ENCODE assay signal across 18 cellular contexts in genomic region chr3:64756587-64756986, GRCh38.
"Had no signal": no experiment of that assay in that cellular context is flagged by ENCODE, and none has a peak within 500 bp of the region (broad histone marks: within the 10 kb centered on the region; RNA-seq: fewer than 3 reads in every experiment).

No MANE protein-coding gene starts in this region.

- H3K27ac Mint-ChIP-seq: activated CD4-positive, alpha-beta T cell treated with anti-CD3 and anti-CD28 coated beads, Interleukin-2, amount 10 ng/mL, durations not matched to agents 24 days and 14 days; activated CD8-positive, alpha-beta memory T cell treated with anti-CD3 and anti-CD28 coated beads, Interleukin-2, amount 10 ng/mL, durations not matched to agents 7 days and 5 days; activated CD8-positive, alpha-beta T cell treated with anti-CD3 and anti-CD28 coated beads for 36 hours; activated naive CD4-positive, alpha-beta T cell treated with anti-CD3 and anti-CD28 coated beads, Interleukin-2, amount 50 U/mL, for 72 hours; natural killer cell; progenitor cell of endocrine pancreas; T-helper 1 cell treated with Interleukin-12 subunit alpha and Interleukin-12 subunit beta and Interleukin-4 antibody, amounts not matched to agents 30 μg/mL and 1 μg/mL, for 36 hours had no signal

- H3K9me3 Mint-ChIP-seq: activated CD4-positive, alpha-beta T cell treated with anti-CD3 and anti-CD28 coated beads, Interleukin-2, amount 10 ng/mL, durations not matched to agents 24 days and 14 days; T-helper 1 cell treated with Interleukin-12 subunit alpha and Interleukin-12 subunit beta and Interleukin-4 antibody, amounts not matched to agents 30 μg/mL and 1 μg/mL, for 36 hours had no signal

- H3K27ac ChIP-seq: breast epithelium had no signal

- H3K36me3 Mint-ChIP-seq: activated CD8-positive, alpha-beta memory T cell treated with anti-CD3 and anti-CD28 coated beads, Interleukin-2, amount 10 ng/mL, durations not matched to agents 7 days and 5 days; activated naive CD4-positive, alpha-beta T cell treated with anti-CD3 and anti-CD28 coated beads, Interleukin-2, amount 50 U/mL, for 72 hours had no signal

- H3K4me1 Mint-ChIP-seq: activated CD4-positive, alpha-beta T cell treated with anti-CD3 and anti-CD28 coated beads, Interleukin-2, amount 10 ng/mL, durations not matched to agents 24 days and 14 days; activated CD8-positive, alpha-beta memory T cell treated with anti-CD3 and anti-CD28 coated beads, Interleukin-2, amount 10 ng/mL, durations not matched to agents 7 days and 5 days; natural killer cell had no signal

- H3K36me3 ChIP-seq: breast epithelium, right atrium auricular region had no signal

- H3K4me3 Mint-ChIP-seq: activated CD4-positive, alpha-beta T cell treated with anti-CD3 and anti-CD28 coated beads, Interleukin-2, amount 10 ng/mL, durations not matched to agents 24 days and 14 days; activated CD8-positive, alpha-beta memory T cell treated with anti-CD3 and anti-CD28 coated beads, Interleukin-2, amount 10 ng/mL, durations not matched to agents 7 days and 5 days; activated CD8-positive, alpha-beta T cell treated with anti-CD3 and anti-CD28 coated beads for 36 hours; natural killer cell; T-helper 1 cell treated with Interleukin-12 subunit alpha and Interleukin-12 subunit beta and Interleukin-4 antibody, amounts not matched to agents 30 μg/mL and 1 μg/mL, for 36 hours had no signal

- H3K9me3 ChIP-seq: breast epithelium, right atrium auricular region had no signal

- H3K27me3 Mint-ChIP-seq: activated CD4-positive, alpha-beta T cell treated with anti-CD3 and anti-CD28 coated beads, Interleukin-2, amount 10 ng/mL, durations not matched to agents 24 days and 14 days; activated CD8-positive, alpha-beta memory T cell treated with anti-CD3 and anti-CD28 coated beads, Interleukin-2, amount 10 ng/mL, durations not matched to agents 7 days and 5 days; activated CD8-positive, alpha-beta T cell treated with anti-CD3 and anti-CD28 coated beads for 36 hours; progenitor cell of endocrine pancreas had no signal

- H3K4me1 ChIP-seq: breast epithelium had no signal

- H3K4me3 ChIP-seq: breast epithelium, right atrium auricular region had no signal

- H3K27me3 ChIP-seq: breast epithelium, right atrium auricular region had no signal

- DNase-seq: activated CD4-positive, alpha-beta T cell treated with anti-CD3 and anti-CD28 coated beads, Interleukin-2, amount 10 ng/mL, durations not matched to agents 24 days and 14 days; activated CD8-positive, alpha-beta memory T cell treated with anti-CD3 and anti-CD28 coated beads, Interleukin-2, amount 10 ng/mL, durations not matched to agents 7 days and 5 days; activated CD8-positive, alpha-beta T cell treated with anti-CD3 and anti-CD28 coated beads for 36 hours; activated gamma-delta T cell treated with Interleukin-2 at 50 U/mL for 16 hours; cortex of kidney; foreskin melanocyte; head of caudate nucleus; left ventricle myocardium superior; mammary epithelial cell; midbrain; natural killer cell; stimulated activated CD4-positive, alpha-beta T cell treated with anti-CD3 and anti-CD28 coated beads, Interleukin-4, amount 100 ng/mL, for 24 hours; stimulated activated naive CD4-positive, alpha-beta T cell treated with Interleukin-2 at 50 U/mL for 16 hours had no signal
